ENCODE assay signal across 30 cellular contexts in genomic region chr7:86970986-86971385, GRCh38.
"Had no signal": no experiment of that assay in that cellular context is flagged by ENCODE, and none has a peak within 500 bp of the region (broad histone marks: within the 10 kb centered on the region; RNA-seq: fewer than 3 reads in every experiment).

No MANE protein-coding gene starts in this region.

- H3K4me1 ChIP-seq: adrenal gland, body of pancreas, esophagus squamous epithelium had no signal

- H3K27ac ChIP-seq: adrenal gland, body of pancreas, colonic mucosa, epithelial cell of prostate, esophagus squamous epithelium, gastroesophageal sphincter, heart right ventricle, hepatocyte, VCaP had no signal

- H2AFZ ChIP-seq: hepatocyte had no signal

- H3K4me1 Mint-ChIP-seq: activated CD8-positive, alpha-beta memory T cell treated with anti-CD3 and anti-CD28 coated beads, Interleukin-2, amount 10 ng/mL, durations not matched to agents 7 days and 5 days; activated naive CD8-positive, alpha-beta T cell treated with anti-CD3 and anti-CD28 coated beads for 36 hours had no signal

- H3K27me3 ChIP-seq: adrenal gland, body of pancreas, colonic mucosa, esophagus squamous epithelium, gastroesophageal sphincter, heart right ventricle, hepatocyte had no signal

- H3K27me3 Mint-ChIP-seq: activated CD8-positive, alpha-beta memory T cell treated with anti-CD3 and anti-CD28 coated beads, Interleukin-2, amount 10 ng/mL, durations not matched to agents 7 days and 5 days; activated naive CD4-positive, alpha-beta T cell treated with anti-CD3 and anti-CD28 coated beads, Interleukin-2, amount 50 U/mL, for 24 hours; activated naive CD8-positive, alpha-beta T cell treated with anti-CD3 and anti-CD28 coated beads for 36 hours; activated naive CD8-positive, alpha-beta T cell treated with anti-CD3 and anti-CD28 coated beads, Interleukin-2, amount 50 U/mL, for 24 hours had no signal

- H3K9me3 ChIP-seq: adrenal gland, body of pancreas, colonic mucosa, esophagus squamous epithelium, gastroesophageal sphincter, heart right ventricle had no signal

- H3K4me3 Mint-ChIP-seq: activated CD8-positive, alpha-beta memory T cell treated with anti-CD3 and anti-CD28 coated beads, Interleukin-2, amount 10 ng/mL, durations not matched to agents 7 days and 5 days; activated CD8-positive, alpha-beta T cell treated with anti-CD3 and anti-CD28 coated beads, Interleukin-2, amount 10 ng/mL, durations not matched to agents 7 days and 5 days; activated naive CD4-positive, alpha-beta T cell treated with anti-CD3 and anti-CD28 coated beads for 36 hours; activated naive CD4-positive, alpha-beta T cell treated with anti-CD3 and anti-CD28 coated beads, Interleukin-2, amount 50 U/mL, for 24 hours; activated naive CD8-positive, alpha-beta T cell treated with anti-CD3 and anti-CD28 coated beads for 36 hours; activated naive CD8-positive, alpha-beta T cell treated with anti-CD3 and anti-CD28 coated beads, Interleukin-2, amount 50 U/mL, for 24 hours; activated T-helper 1 cell treated with anti-CD3 and anti-CD28 coated beads, Interleukin-12 subunit alpha, Interleukin-12 subunit beta, Interleukin-2, Interleukin-4 antibody, amounts not matched to agents 30 ng/mL and 10 ng/mL and 1 ng/mL, durations not matched to agents 14 hours and 24 hours and 36 hours; WTC11 had no signal

- H3K9me3 Mint-ChIP-seq: activated naive CD4-positive, alpha-beta T cell treated with anti-CD3 and anti-CD28 coated beads for 36 hours; activated naive CD4-positive, alpha-beta T cell treated with anti-CD3 and anti-CD28 coated beads, Interleukin-2, amount 50 U/mL, for 24 hours; activated naive CD8-positive, alpha-beta T cell treated with anti-CD3 and anti-CD28 coated beads for 36 hours; activated naive CD8-positive, alpha-beta T cell treated with anti-CD3 and anti-CD28 coated beads, Interleukin-2, amount 50 U/mL, for 24 hours; activated T-helper 1 cell treated with anti-CD3 and anti-CD28 coated beads, Interleukin-12 subunit alpha, Interleukin-12 subunit beta, Interleukin-2, Interleukin-4 antibody, amounts not matched to agents 30 ng/mL and 10 ng/mL and 1 ng/mL, durations not matched to agents 14 hours and 24 hours and 36 hours; activated T-helper 2 cell treated with anti-CD3 and anti-CD28 coated beads, Interferon-gamma antibody, Interleukin-2, Interleukin-4, amounts not matched to agents 10 μg/mL and 5 μg/mL and 100 μg/mL, durations not matched to agents 14 hours and 24 hours and 36 hours had no signal

- H3K36me3 Mint-ChIP-seq: activated CD8-positive, alpha-beta memory T cell treated with anti-CD3 and anti-CD28 coated beads, Interleukin-2, amount 10 ng/mL, durations not matched to agents 7 days and 5 days; activated naive CD4-positive, alpha-beta T cell treated with anti-CD3 and anti-CD28 coated beads, Interleukin-2, amount 50 U/mL, for 24 hours; activated naive CD8-positive, alpha-beta T cell treated with anti-CD3 and anti-CD28 coated beads for 36 hours; WTC11 had no signal

- H3K36me3 ChIP-seq: adrenal gland, colonic mucosa, esophagus squamous epithelium, gastroesophageal sphincter, heart right ventricle had no signal

- H3K4me2 ChIP-seq: hepatocyte had no signal

- ATAC-seq: activated CD8-positive, alpha-beta memory T cell treated with anti-CD3 and anti-CD28 coated beads, Interleukin-2, amount 10 ng/mL, durations not matched to agents 7 days and 5 days; activated CD8-positive, alpha-beta T cell treated with anti-CD3 and anti-CD28 coated beads, Interleukin-2, amount 10 ng/mL, durations not matched to agents 7 days and 5 days; activated naive CD8-positive, alpha-beta T cell treated with anti-CD3 and anti-CD28 coated beads, Interleukin-2, amount 50 U/mL, for 24 hours; body of pancreas; gastroesophageal sphincter; heart right ventricle; WTC11 had no signal

- H3K4me3 ChIP-seq: adrenal gland, body of pancreas, colonic mucosa, esophagus squamous epithelium, gastroesophageal sphincter, heart right ventricle, hepatocyte had no signal

- DNase-seq: activated CD4-positive, alpha-beta T cell treated with anti-CD3 and anti-CD28 coated beads for 48 hours; activated CD4-positive, alpha-beta T cell treated with anti-CD3 and anti-CD28 coated beads, Interleukin-2, amount 50 U/mL, for 1 hour; activated CD4-positive, alpha-beta T cell treated with anti-CD3 and anti-CD28 coated beads, Interleukin-2, amount 50 U/mL, for 48 hours; activated CD8-positive, alpha-beta memory T cell treated with anti-CD3 and anti-CD28 coated beads, Interleukin-2, amount 10 ng/mL, durations not matched to agents 7 days and 5 days; activated CD8-positive, alpha-beta memory T cell treated with anti-CD3 and anti-CD28 coated beads, Interleukin-2, amount 50 U/mL, for 4 hours; activated CD8-positive, alpha-beta T cell treated with anti-CD3 and anti-CD28 coated beads, Interleukin-2, amount 10 ng/mL, durations not matched to agents 7 days and 5 days; activated effector memory CD4-positive, alpha-beta T cell treated with anti-CD3 and anti-CD28 coated beads, Interleukin-2, amount 50 U/mL, for 16 hours; activated naive CD4-positive, alpha-beta T cell treated with anti-CD3 and anti-CD28 coated beads for 36 hours; activated naive CD8-positive, alpha-beta T cell treated with anti-CD3 and anti-CD28 coated beads for 36 hours; activated naive CD8-positive, alpha-beta T cell treated with anti-CD3 and anti-CD28 coated beads, Interleukin-2, amount 50 U/mL, for 24 hours; activated T-cell treated with anti-CD3 and anti-CD28 coated beads, Interleukin-2, amount 50 U/mL, for 1 hour; activated T-cell treated with anti-CD3 and anti-CD28 coated beads, Interleukin-2, amount 50 U/mL, for 48 hours; adrenal gland; amygdala; aorta; body of pancreas; colonic mucosa; effector CD8-positive, alpha-beta T cell; esophagus squamous epithelium; foreskin melanocyte; heart right ventricle; T-helper 2 cell had no signal

- H3K27ac Mint-ChIP-seq: activated CD8-positive, alpha-beta memory T cell treated with anti-CD3 and anti-CD28 coated beads, Interleukin-2, amount 10 ng/mL, durations not matched to agents 7 days and 5 days; activated CD8-positive, alpha-beta T cell treated with anti-CD3 and anti-CD28 coated beads, Interleukin-2, amount 10 ng/mL, durations not matched to agents 7 days and 5 days; activated naive CD4-positive, alpha-beta T cell treated with anti-CD3 and anti-CD28 coated beads for 36 hours; activated naive CD4-positive, alpha-beta T cell treated with anti-CD3 and anti-CD28 coated beads, Interleukin-2, amount 50 U/mL, for 24 hours; activated naive CD8-positive, alpha-beta T cell treated with anti-CD3 and anti-CD28 coated beads for 36 hours; activated naive CD8-positive, alpha-beta T cell treated with anti-CD3 and anti-CD28 coated beads, Interleukin-2, amount 50 U/mL, for 24 hours; activated T-helper 1 cell treated with anti-CD3 and anti-CD28 coated beads, Interleukin-12 subunit alpha, Interleukin-12 subunit beta, Interleukin-2, Interleukin-4 antibody, amounts not matched to agents 30 ng/mL and 10 ng/mL and 1 ng/mL, durations not matched to agents 14 hours and 24 hours and 36 hours; activated T-helper 2 cell treated with anti-CD3 and anti-CD28 coated beads, Interferon-gamma antibody, Interleukin-2, Interleukin-4, amounts not matched to agents 10 μg/mL and 5 μg/mL and 100 μg/mL, durations not matched to agents 14 hours and 24 hours and 36 hours had no signal
